8 cellular contexts compared by ENCODE assay signal in genomic region chr14:90399541-90400444, GRCh38.
DNase-seq lines count a peak whose midpoint lies in the region; ATAC-seq lines count a peak whose summit lies in the region.

No MANE protein-coding gene starts in this region.

- DNase-seq in AG20443 (ENCODE audit: low spot score) (peak; percentile 92), NCI-H446 (lab: John Stamatoyannopoulos, UW) (peak; percentile 87 to 97), cerebellar nuclear complex (lab: John Stamatoyannopoulos, UW) (peak; percentile 66 to 95), left kidney (ENCODE audit: low read depth, low spot score) (peak; percentile 97)
- DNase-seq in activated CD4-positive, alpha-beta T cell treated with anti-CD3 and anti-CD28 coated beads for 1 hour, result peak; percentile 76
- peak in 3 of 4 experiments; percentile 59 to 80 (median 72) for DNase-seq in stimulated activated CD4-positive, alpha-beta T cell treated with anti-CD3 and anti-CD28 coated beads, Interleukin-1b, Interleukin-23, amount 100 ng/mL, for 24 hours (ENCODE audit: low read depth in 4 of 4, low spot score in 1 of 4)

- peak; percentile 48 for ATAC-seq in GM19025 (IDR thresholded peaks at IDR 0.05; ENCODE audit: low read depth, unreplicated experiment)
- ATAC-seq in HG03354 (IDR thresholded peaks at IDR 0.05; ENCODE audit: poor library complexity, severe bottlenecking, unreplicated experiment), result peak; percentile 54

Comparison
In these comparisons a context has a peak if more than half of its experiments do, and no peak if none do; other contexts are left out.
1. Peak in every context shown above with its lines: DNase-seq and ATAC-seq.